1 cellular context compared by ENCODE assay signal in the genomic region with DNA sequence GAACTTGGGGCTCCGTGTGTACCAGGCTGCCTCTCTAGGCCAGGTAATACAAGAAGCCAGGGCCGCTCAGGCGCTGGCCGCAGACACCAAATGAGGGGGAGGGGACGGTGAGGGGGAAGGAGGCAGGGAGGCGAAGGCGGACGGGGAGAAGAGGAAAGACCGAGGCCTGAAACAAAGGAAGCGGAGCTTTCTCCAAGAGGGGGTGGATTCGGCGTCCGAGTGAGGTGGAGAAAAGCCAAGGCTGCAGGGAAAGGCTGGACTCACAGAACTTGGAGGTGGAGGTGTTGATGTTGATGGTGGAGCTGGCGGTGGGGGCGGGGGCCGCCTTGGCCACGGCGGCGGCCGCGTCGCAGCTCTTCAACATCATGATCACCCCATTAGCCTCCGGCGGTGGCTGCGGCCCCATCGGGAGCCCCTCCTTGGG.
A peak's percentile ranks its signal among the peaks of the same experiment; 100 is the strongest.
TF ChIP-seq lines count a peak whose summit lies in the region.

No MANE protein-coding gene starts in this region.

TF ChIP-seq in K562, 482 proteins besides CTCF, POLR2A, EP300 and RAD21 (continued from another document):
- TF ChIP-seq, protein P1, sequence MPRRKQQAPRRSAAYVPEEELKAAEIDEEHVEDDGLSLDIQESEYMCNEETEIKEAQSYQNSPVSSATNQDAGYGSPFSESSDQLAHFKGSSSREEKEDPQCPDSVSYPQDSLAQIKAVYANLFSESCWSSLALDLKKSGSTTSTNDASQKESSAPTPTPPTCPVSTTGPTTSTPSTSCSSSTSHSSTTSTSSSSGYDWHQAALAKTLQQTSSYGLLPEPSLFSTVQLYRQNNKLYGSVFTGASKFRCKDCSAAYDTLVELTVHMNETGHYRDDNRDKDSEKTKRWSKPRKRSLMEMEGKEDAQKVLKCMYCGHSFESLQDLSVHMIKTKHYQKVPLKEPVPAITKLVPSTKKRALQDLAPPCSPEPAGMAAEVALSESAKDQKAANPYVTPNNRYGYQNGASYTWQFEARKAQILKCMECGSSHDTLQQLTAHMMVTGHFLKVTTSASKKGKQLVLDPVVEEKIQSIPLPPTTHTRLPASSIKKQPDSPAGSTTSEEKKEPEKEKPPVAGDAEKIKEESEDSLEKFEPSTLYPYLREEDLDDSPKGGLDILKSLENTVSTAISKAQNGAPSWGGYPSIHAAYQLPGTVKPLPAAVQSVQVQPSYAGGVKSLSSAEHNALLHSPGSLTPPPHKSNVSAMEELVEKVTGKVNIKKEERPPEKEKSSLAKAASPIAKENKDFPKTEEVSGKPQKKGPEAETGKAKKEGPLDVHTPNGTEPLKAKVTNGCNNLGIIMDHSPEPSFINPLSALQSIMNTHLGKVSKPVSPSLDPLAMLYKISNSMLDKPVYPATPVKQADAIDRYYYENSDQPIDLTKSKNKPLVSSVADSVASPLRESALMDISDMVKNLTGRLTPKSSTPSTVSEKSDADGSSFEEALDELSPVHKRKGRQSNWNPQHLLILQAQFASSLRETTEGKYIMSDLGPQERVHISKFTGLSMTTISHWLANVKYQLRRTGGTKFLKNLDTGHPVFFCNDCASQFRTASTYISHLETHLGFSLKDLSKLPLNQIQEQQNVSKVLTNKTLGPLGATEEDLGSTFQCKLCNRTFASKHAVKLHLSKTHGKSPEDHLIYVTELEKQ (CRISPR knock-in tag; IDR thresholded peaks at IDR 0.05), result no peak
- TF ChIP-seq CAMTA2 (CRISPR knock-in tag; conservative IDR thresholded peaks at IDR 0.05), result no peak
- TF ChIP-seq, protein P2, sequence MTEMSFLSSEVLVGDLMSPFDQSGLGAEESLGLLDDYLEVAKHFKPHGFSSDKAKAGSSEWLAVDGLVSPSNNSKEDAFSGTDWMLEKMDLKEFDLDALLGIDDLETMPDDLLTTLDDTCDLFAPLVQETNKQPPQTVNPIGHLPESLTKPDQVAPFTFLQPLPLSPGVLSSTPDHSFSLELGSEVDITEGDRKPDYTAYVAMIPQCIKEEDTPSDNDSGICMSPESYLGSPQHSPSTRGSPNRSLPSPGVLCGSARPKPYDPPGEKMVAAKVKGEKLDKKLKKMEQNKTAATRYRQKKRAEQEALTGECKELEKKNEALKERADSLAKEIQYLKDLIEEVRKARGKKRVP (CRISPR knock-in tag; IDR thresholded peaks at IDR 0.05), result no peak
- no peak for TF ChIP-seq ZNF584 (CRISPR knock-in tag; IDR thresholded peaks at IDR 0.05; ENCODE audit: low read depth)
- TF ChIP-seq SUPT5H (IDR thresholded peaks at IDR 0.05), result no peak
- TF ChIP-seq, protein P3, sequence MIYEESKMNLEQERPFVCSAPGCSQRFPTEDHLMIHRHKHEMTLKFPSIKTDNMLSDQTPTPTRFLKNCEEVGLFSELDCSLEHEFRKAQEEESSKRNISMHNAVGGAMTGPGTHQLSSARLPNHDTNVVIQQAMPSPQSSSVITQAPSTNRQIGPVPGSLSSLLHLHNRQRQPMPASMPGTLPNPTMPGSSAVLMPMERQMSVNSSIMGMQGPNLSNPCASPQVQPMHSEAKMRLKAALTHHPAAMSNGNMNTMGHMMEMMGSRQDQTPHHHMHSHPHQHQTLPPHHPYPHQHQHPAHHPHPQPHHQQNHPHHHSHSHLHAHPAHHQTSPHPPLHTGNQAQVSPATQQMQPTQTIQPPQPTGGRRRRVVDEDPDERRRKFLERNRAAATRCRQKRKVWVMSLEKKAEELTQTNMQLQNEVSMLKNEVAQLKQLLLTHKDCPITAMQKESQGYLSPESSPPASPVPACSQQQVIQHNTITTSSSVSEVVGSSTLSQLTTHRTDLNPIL (CRISPR knock-in tag; IDR thresholded peaks at IDR 0.05), result no peak
- no peak for TF ChIP-seq ESRRA (IDR thresholded peaks at IDR 0.05; ENCODE audit: borderline replicate concordance, low read depth)
- TF ChIP-seq, protein P4, sequence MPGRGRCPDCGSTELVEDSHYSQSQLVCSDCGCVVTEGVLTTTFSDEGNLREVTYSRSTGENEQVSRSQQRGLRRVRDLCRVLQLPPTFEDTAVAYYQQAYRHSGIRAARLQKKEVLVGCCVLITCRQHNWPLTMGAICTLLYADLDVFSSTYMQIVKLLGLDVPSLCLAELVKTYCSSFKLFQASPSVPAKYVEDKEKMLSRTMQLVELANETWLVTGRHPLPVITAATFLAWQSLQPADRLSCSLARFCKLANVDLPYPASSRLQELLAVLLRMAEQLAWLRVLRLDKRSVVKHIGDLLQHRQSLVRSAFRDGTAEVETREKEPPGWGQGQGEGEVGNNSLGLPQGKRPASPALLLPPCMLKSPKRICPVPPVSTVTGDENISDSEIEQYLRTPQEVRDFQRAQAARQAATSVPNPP (IDR thresholded peaks at IDR 0.05; ENCODE audit: borderline replicate concordance, insufficient read depth, insufficient read length), result no peak
- no peak for TF ChIP-seq SMARCB1 (IDR thresholded peaks at IDR 0.05; ENCODE audit: insufficient read length, low read depth)
- TF ChIP-seq CREB1 (IDR thresholded peaks at IDR 0.05), result peak; percentile 50; the same call in 1 of the 2 replicates
- no peak for TF ChIP-seq CREB1 (CRISPR knock-in tag; IDR thresholded peaks at IDR 0.05)
- TF ChIP-seq KLF1 (tag; IDR thresholded peaks at IDR 0.05), result no peak
- TF ChIP-seq ARID1B (IDR thresholded peaks at IDR 0.05), result 0 out of 2 replicates have a peak, but pooled peaks have one; percentile 35
- no peak for TF ChIP-seq CBX5 (IDR thresholded peaks at IDR 0.05; ENCODE audit: borderline replicate concordance, low read depth)
- TF ChIP-seq BHLHE40 (IDR thresholded peaks at IDR 0.05; ENCODE audit: low read length), result no peak
- TF ChIP-seq TFAM (CRISPR knock-in tag; conservative IDR thresholded peaks at IDR 0.05), result no peak
- TF ChIP-seq SMARCA4 (IDR thresholded peaks at IDR 0.05), result no peak
- TF ChIP-seq RBM17 (IDR thresholded peaks at IDR 0.05; ENCODE audit: borderline replicate concordance, low read depth, low read length), result no peak
- no peak for TF ChIP-seq PRMT5 (CRISPR knock-in tag; IDR thresholded peaks at IDR 0.05)
- no peak for TF ChIP-seq SLC30A9 (CRISPR knock-in tag; IDR thresholded peaks at IDR 0.05)
- TF ChIP-seq CREBBP (IDR thresholded peaks at IDR 0.05; ENCODE audit: low read depth, low read length), result no peak
- TF ChIP-seq TBL1XR1 (IDR thresholded peaks at IDR 0.05; ENCODE audit: low read length in 2 of 2), result no peak
- TF ChIP-seq, protein P5, sequence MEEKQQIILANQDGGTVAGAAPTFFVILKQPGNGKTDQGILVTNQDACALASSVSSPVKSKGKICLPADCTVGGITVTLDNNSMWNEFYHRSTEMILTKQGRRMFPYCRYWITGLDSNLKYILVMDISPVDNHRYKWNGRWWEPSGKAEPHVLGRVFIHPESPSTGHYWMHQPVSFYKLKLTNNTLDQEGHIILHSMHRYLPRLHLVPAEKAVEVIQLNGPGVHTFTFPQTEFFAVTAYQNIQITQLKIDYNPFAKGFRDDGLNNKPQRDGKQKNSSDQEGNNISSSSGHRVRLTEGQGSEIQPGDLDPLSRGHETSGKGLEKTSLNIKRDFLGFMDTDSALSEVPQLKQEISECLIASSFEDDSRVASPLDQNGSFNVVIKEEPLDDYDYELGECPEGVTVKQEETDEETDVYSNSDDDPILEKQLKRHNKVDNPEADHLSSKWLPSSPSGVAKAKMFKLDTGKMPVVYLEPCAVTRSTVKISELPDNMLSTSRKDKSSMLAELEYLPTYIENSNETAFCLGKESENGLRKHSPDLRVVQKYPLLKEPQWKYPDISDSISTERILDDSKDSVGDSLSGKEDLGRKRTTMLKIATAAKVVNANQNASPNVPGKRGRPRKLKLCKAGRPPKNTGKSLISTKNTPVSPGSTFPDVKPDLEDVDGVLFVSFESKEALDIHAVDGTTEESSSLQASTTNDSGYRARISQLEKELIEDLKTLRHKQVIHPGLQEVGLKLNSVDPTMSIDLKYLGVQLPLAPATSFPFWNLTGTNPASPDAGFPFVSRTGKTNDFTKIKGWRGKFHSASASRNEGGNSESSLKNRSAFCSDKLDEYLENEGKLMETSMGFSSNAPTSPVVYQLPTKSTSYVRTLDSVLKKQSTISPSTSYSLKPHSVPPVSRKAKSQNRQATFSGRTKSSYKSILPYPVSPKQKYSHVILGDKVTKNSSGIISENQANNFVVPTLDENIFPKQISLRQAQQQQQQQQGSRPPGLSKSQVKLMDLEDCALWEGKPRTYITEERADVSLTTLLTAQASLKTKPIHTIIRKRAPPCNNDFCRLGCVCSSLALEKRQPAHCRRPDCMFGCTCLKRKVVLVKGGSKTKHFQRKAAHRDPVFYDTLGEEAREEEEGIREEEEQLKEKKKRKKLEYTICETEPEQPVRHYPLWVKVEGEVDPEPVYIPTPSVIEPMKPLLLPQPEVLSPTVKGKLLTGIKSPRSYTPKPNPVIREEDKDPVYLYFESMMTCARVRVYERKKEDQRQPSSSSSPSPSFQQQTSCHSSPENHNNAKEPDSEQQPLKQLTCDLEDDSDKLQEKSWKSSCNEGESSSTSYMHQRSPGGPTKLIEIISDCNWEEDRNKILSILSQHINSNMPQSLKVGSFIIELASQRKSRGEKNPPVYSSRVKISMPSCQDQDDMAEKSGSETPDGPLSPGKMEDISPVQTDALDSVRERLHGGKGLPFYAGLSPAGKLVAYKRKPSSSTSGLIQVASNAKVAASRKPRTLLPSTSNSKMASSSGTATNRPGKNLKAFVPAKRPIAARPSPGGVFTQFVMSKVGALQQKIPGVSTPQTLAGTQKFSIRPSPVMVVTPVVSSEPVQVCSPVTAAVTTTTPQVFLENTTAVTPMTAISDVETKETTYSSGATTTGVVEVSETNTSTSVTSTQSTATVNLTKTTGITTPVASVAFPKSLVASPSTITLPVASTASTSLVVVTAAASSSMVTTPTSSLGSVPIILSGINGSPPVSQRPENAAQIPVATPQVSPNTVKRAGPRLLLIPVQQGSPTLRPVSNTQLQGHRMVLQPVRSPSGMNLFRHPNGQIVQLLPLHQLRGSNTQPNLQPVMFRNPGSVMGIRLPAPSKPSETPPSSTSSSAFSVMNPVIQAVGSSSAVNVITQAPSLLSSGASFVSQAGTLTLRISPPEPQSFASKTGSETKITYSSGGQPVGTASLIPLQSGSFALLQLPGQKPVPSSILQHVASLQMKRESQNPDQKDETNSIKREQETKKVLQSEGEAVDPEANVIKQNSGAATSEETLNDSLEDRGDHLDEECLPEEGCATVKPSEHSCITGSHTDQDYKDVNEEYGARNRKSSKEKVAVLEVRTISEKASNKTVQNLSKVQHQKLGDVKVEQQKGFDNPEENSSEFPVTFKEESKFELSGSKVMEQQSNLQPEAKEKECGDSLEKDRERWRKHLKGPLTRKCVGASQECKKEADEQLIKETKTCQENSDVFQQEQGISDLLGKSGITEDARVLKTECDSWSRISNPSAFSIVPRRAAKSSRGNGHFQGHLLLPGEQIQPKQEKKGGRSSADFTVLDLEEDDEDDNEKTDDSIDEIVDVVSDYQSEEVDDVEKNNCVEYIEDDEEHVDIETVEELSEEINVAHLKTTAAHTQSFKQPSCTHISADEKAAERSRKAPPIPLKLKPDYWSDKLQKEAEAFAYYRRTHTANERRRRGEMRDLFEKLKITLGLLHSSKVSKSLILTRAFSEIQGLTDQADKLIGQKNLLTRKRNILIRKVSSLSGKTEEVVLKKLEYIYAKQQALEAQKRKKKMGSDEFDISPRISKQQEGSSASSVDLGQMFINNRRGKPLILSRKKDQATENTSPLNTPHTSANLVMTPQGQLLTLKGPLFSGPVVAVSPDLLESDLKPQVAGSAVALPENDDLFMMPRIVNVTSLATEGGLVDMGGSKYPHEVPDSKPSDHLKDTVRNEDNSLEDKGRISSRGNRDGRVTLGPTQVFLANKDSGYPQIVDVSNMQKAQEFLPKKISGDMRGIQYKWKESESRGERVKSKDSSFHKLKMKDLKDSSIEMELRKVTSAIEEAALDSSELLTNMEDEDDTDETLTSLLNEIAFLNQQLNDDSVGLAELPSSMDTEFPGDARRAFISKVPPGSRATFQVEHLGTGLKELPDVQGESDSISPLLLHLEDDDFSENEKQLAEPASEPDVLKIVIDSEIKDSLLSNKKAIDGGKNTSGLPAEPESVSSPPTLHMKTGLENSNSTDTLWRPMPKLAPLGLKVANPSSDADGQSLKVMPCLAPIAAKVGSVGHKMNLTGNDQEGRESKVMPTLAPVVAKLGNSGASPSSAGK (IDR thresholded peaks at IDR 0.05), result no peak
- TF ChIP-seq CBX3 (IDR thresholded peaks at IDR 0.05; ENCODE audit: borderline replicate concordance in 1 of 2, low read length in 2 of 2), result no peak
- TF ChIP-seq, protein P6, sequence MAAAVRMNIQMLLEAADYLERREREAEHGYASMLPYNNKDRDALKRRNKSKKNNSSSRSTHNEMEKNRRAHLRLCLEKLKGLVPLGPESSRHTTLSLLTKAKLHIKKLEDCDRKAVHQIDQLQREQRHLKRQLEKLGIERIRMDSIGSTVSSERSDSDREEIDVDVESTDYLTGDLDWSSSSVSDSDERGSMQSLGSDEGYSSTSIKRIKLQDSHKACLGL (CRISPR knock-in tag; IDR thresholded peaks at IDR 0.05; ENCODE audit: borderline replicate concordance, poor library complexity, severe bottlenecking), result no peak
- no peak for TF ChIP-seq SNRNP70 (optimal IDR thresholded peaks at IDR 0.05; ENCODE audit: low read depth, low read length)
- TF ChIP-seq, protein P7, sequence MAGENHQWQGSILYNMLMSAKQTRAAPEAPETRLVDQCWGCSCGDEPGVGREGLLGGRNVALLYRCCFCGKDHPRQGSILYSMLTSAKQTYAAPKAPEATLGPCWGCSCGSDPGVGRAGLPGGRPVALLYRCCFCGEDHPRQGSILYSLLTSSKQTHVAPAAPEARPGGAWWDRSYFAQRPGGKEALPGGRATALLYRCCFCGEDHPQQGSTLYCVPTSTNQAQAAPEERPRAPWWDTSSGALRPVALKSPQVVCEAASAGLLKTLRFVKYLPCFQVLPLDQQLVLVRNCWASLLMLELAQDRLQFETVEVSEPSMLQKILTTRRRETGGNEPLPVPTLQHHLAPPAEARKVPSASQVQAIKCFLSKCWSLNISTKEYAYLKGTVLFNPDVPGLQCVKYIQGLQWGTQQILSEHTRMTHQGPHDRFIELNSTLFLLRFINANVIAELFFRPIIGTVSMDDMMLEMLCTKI (IDR thresholded peaks at IDR 0.05; ENCODE audit: partially characterized antibody), result no peak
- no peak for TF ChIP-seq NUFIP1 (IDR thresholded peaks at IDR 0.05; ENCODE audit: partially characterized antibody)
- TF ChIP-seq RFX5 (IDR thresholded peaks at IDR 0.05; ENCODE audit: low read depth, low read length), result no peak
- TF ChIP-seq, protein P8, sequence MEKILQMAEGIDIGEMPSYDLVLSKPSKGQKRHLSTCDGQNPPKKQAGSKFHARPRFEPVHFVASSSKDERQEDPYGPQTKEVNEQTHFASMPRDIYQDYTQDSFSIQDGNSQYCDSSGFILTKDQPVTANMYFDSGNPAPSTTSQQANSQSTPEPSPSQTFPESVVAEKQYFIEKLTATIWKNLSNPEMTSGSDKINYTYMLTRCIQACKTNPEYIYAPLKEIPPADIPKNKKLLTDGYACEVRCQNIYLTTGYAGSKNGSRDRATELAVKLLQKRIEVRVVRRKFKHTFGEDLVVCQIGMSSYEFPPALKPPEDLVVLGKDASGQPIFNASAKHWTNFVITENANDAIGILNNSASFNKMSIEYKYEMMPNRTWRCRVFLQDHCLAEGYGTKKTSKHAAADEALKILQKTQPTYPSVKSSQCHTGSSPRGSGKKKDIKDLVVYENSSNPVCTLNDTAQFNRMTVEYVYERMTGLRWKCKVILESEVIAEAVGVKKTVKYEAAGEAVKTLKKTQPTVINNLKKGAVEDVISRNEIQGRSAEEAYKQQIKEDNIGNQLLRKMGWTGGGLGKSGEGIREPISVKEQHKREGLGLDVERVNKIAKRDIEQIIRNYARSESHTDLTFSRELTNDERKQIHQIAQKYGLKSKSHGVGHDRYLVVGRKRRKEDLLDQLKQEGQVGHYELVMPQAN (IDR thresholded peaks at IDR 0.05; ENCODE audit: borderline replicate concordance), result peak; percentile 63; the same call in 1 of the 2 replicates
- TF ChIP-seq POLR2AphosphoS5 (IDR thresholded peaks at IDR 0.05; ENCODE audit: control insufficient read depth, insufficient read depth, low read depth, low read length), result no peak
- no peak for TF ChIP-seq TEAD1 (CRISPR knock-in tag; IDR thresholded peaks at IDR 0.05)
- no peak for TF ChIP-seq ZNF830 (CRISPR knock-in tag; IDR thresholded peaks at IDR 0.05)
